28 cellular contexts compared by ENCODE assay signal in the genomic region with DNA sequence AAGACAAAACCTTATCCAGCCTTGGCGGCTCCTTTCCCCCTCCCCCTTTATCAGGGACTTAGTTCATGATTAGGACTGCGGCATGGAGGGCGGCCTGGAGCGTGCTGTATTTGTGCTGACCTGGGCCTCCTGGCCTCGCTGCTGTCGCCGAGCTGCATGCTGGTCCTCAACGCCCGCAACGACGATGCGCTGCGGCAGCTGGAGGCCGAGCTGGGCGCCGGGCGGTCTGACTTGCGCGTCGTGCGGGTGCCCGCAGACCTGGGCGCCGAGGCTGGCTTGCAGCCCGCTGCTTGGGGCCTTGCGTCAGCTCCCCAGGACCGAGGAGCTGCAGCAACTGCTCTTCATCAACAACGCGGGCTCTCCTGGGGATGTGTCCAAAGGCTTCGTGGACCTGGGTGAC.
"Had no signal": no experiment of that assay in that cellular context is flagged by ENCODE, and none has a peak within 500 bp of the region (broad histone marks: within the 10 kb centered on the region; RNA-seq: fewer than 3 reads in every experiment).

No MANE protein-coding gene starts in this region.

- ATAC-seq: activated naive CD4-positive, alpha-beta T cell treated with anti-CD3 and anti-CD28 coated beads, Interleukin-2, amount 50 U/mL, for 72 hours; activated T-cell treated with anti-CD3 and anti-CD28 coated beads, Interleukin-2, amount 50 U/mL, for 72 hours; gastroesophageal sphincter; T-helper 17 cell had no signal

- H3K9me3 ChIP-seq: ascending aorta, colonic mucosa, esophagus squamous epithelium, gastroesophageal sphincter had no signal

- H3K4me3 ChIP-seq: ascending aorta, breast epithelium, cardiac muscle cell, colonic mucosa, esophagus squamous epithelium, gastroesophageal sphincter had no signal

- H3K36me3 ChIP-seq: ascending aorta, breast epithelium, cardiac muscle cell, colonic mucosa, esophagus squamous epithelium, gastroesophageal sphincter had no signal

- H3K27ac ChIP-seq: ascending aorta, breast epithelium, cardiac muscle cell, colonic mucosa, epithelial cell of prostate, esophagus squamous epithelium, gastroesophageal sphincter had no signal

- H3K27me3 ChIP-seq: ascending aorta, breast epithelium, cardiac muscle cell, colonic mucosa, esophagus squamous epithelium, gastroesophageal sphincter had no signal

- H3K4me1 ChIP-seq: ascending aorta, breast epithelium, colonic mucosa, gastroesophageal sphincter had no signal

- DNase-seq: activated CD4-positive, alpha-beta memory T cell treated with anti-CD3 and anti-CD28 coated beads, Interleukin-2, amount 10 ng/mL, durations not matched to agents 7 days and 5 days; activated CD4-positive, alpha-beta T cell treated with anti-CD3 and anti-CD28 coated beads for 1 hour; activated CD4-positive, alpha-beta T cell treated with anti-CD3 and anti-CD28 coated beads for 4 hours; activated CD4-positive, alpha-beta T cell treated with anti-CD3 and anti-CD28 coated beads, Interleukin-2, amount 10 ng/mL, durations not matched to agents 7 days and 5 days; activated CD4-positive, alpha-beta T cell treated with anti-CD3 and anti-CD28 coated beads, Interleukin-2, amount 50 U/mL, for 4 hours; activated CD4-positive, CD25-positive, alpha-beta regulatory T cell; activated CD8-positive, alpha-beta memory T cell treated with anti-CD3 and anti-CD28 coated beads, Interleukin-2, amount 50 U/mL, for 48 hours; activated gamma-delta T cell; activated naive CD4-positive, alpha-beta T cell; activated naive CD4-positive, alpha-beta T cell treated with anti-CD3 and anti-CD28 coated beads, Interleukin-2, amount 10 ng/mL, durations not matched to agents 7 days and 5 days; activated naive CD8-positive, alpha-beta T cell treated with anti-CD3 and anti-CD28 coated beads, Interleukin-2, amount 10 ng/mL, durations not matched to agents 7 days and 5 days; activated T-cell treated with anti-CD3 and anti-CD28 coated beads for 4 hours; activated T-cell treated with anti-CD3 and anti-CD28 coated beads, Interleukin-2, amount 50 U/mL, for 24 hours; activated T-cell treated with anti-CD3 and anti-CD28 coated beads, Interleukin-2, amount 50 U/mL, for 72 hours; central memory CD4-positive, alpha-beta T cell; cerebellar nuclear complex; colonic mucosa; effector CD8-positive, alpha-beta T cell; esophagus squamous epithelium; foreskin melanocyte; T-helper 1 cell; T-helper 17 cell had no signal
